ENCODE assay signal across 33 cellular contexts in the genomic region with DNA sequence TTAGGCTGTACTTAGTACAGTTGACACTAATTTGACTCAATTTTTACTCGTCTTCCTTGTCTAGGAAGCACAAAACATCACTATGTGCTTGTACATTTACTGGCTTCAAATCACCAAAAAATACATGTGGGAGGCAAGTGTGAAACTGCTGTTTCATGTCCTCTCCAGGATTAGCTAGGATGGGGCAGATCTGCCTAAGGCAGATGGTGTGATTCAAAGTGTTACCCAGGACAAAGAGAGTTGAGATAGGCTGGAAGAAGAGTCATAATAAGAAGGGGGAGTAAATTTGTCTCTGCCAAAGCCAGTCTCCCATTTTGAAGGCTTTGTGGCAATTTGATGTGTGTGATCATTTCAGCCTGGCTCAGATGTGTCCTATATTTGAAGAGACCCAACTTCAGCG.
"Had no signal": no experiment of that assay in that cellular context is flagged by ENCODE, and none has a peak within 500 bp of the region (broad histone marks: within the 10 kb centered on the region; RNA-seq: fewer than 3 reads in every experiment).

No MANE protein-coding gene starts in this region.

- ATAC-seq: activated CD4-positive, alpha-beta T cell treated with anti-CD3 and anti-CD28 coated beads for 36 hours; activated CD4-positive, CD25-positive, alpha-beta regulatory T cell treated with anti-CD3 and anti-CD28 coated beads, Interleukin-2, amount 50 U/mL, for 24 hours; activated CD8-positive, alpha-beta memory T cell treated with anti-CD3 and anti-CD28 coated beads, Interleukin-2, amount 10 ng/mL, durations not matched to agents 7 days and 5 days; activated CD8-positive, alpha-beta T cell treated with anti-CD3 and anti-CD28 coated beads, Interleukin-2, amount 10 ng/mL, durations not matched to agents 7 days and 5 days; activated naive CD4-positive, alpha-beta T cell treated with anti-CD3 and anti-CD28 coated beads, Interleukin-2, amount 50 U/mL, for 72 hours; esophagus mucosa; T-helper 17 cell had no signal

- H3K27ac Mint-ChIP-seq: activated B cell treated with CpG ODN at 0.5 μM for 24 hours; activated CD4-positive, alpha-beta memory T cell treated with anti-CD3 and anti-CD28 coated beads for 36 hours; activated CD4-positive, alpha-beta T cell treated with anti-CD3 and anti-CD28 coated beads for 36 hours; activated CD4-positive, alpha-beta T cell treated with anti-CD3 and anti-CD28 coated beads, Interleukin-2, amount 10 ng/mL, durations not matched to agents 24 days and 14 days; activated CD8-positive, alpha-beta memory T cell treated with anti-CD3 and anti-CD28 coated beads, Interleukin-2, amount 10 ng/mL, durations not matched to agents 7 days and 5 days; activated CD8-positive, alpha-beta T cell treated with anti-CD3 and anti-CD28 coated beads, Interleukin-2, amount 10 ng/mL, durations not matched to agents 7 days and 5 days; activated naive CD4-positive, alpha-beta T cell treated with anti-CD3 and anti-CD28 coated beads, Interleukin-2, amount 10 ng/mL, durations not matched to agents 7 days and 5 days; activated naive CD4-positive, alpha-beta T cell treated with anti-CD3 and anti-CD28 coated beads, Interleukin-2, amount 50 U/mL, for 72 hours; activated naive CD8-positive, alpha-beta T cell treated with anti-CD3 and anti-CD28 coated beads, Interleukin-2, amount 10 ng/mL, durations not matched to agents 7 days and 5 days; dendritic cell treated with granulocyte-macrophage colony-stimulating factor and Interleukin-4, amounts not matched to agents 40 ng/mL and 50 ng/mL, for 4 days; endodermal cell; T-helper 17 cell; T-helper 2 cell treated with Interferon-gamma antibody and Interleukin-4, amounts not matched to agents 5 μg/mL and 100 μg/mL, for 36 hours had no signal

- DNase-seq: activated B cell treated with CpG ODN at 0.5 μM for 24 hours; activated CD4-positive, alpha-beta memory T cell treated with anti-CD3 and anti-CD28 coated beads for 36 hours; activated CD4-positive, alpha-beta T cell treated with anti-CD3 and anti-CD28 coated beads for 36 hours; activated CD4-positive, alpha-beta T cell treated with anti-CD3 and anti-CD28 coated beads, Interleukin-2, amount 10 ng/mL, durations not matched to agents 24 days and 14 days; activated CD8-positive, alpha-beta memory T cell treated with anti-CD3 and anti-CD28 coated beads, Interleukin-2, amount 10 ng/mL, durations not matched to agents 7 days and 5 days; activated CD8-positive, alpha-beta memory T cell treated with anti-CD3 and anti-CD28 coated beads, Interleukin-2, amount 50 U/mL, for 4 hours; activated CD8-positive, alpha-beta T cell treated with anti-CD3 and anti-CD28 coated beads, Interleukin-2, amount 10 ng/mL, durations not matched to agents 7 days and 5 days; activated gamma-delta T cell; activated naive CD4-positive, alpha-beta T cell; activated naive CD4-positive, alpha-beta T cell treated with anti-CD3 and anti-CD28 coated beads, Interleukin-2, amount 10 ng/mL, durations not matched to agents 7 days and 5 days; activated naive CD8-positive, alpha-beta T cell treated with anti-CD3 and anti-CD28 coated beads, Interleukin-2, amount 10 ng/mL, durations not matched to agents 7 days and 5 days; activated T-cell treated with anti-CD3 and anti-CD28 coated beads, Interleukin-2, amount 50 U/mL, for 1 hour; activated T-cell treated with anti-CD3 and anti-CD28 coated beads, Interleukin-2, amount 50 U/mL, for 48 hours; amniotic stem cell; brain microvascular endothelial cell; effector memory CD4-positive, alpha-beta T cell; endodermal cell; foreskin fibroblast; head of caudate nucleus; T-helper 1 cell; T-helper 17 cell; T1000; WERI-Rb-1 had no signal

- H3K4me3 Mint-ChIP-seq: activated B cell treated with CpG ODN at 0.5 μM for 24 hours; activated CD4-positive, alpha-beta memory T cell treated with anti-CD3 and anti-CD28 coated beads for 36 hours; activated CD4-positive, alpha-beta T cell treated with anti-CD3 and anti-CD28 coated beads for 36 hours; activated CD4-positive, alpha-beta T cell treated with anti-CD3 and anti-CD28 coated beads, Interleukin-2, amount 10 ng/mL, durations not matched to agents 24 days and 14 days; activated CD8-positive, alpha-beta memory T cell treated with anti-CD3 and anti-CD28 coated beads, Interleukin-2, amount 10 ng/mL, durations not matched to agents 7 days and 5 days; activated CD8-positive, alpha-beta T cell treated with anti-CD3 and anti-CD28 coated beads, Interleukin-2, amount 10 ng/mL, durations not matched to agents 7 days and 5 days; activated naive CD4-positive, alpha-beta T cell treated with anti-CD3 and anti-CD28 coated beads, Interleukin-2, amount 10 ng/mL, durations not matched to agents 7 days and 5 days; activated naive CD8-positive, alpha-beta T cell treated with anti-CD3 and anti-CD28 coated beads, Interleukin-2, amount 10 ng/mL, durations not matched to agents 7 days and 5 days; central memory CD8-positive, alpha-beta T cell; dendritic cell treated with granulocyte-macrophage colony-stimulating factor and Interleukin-4, amounts not matched to agents 40 ng/mL and 50 ng/mL, for 4 days; endodermal cell; T-helper 17 cell; T-helper 2 cell treated with Interferon-gamma antibody and Interleukin-4, amounts not matched to agents 5 μg/mL and 100 μg/mL, for 36 hours had no signal

- H3K27ac ChIP-seq: brain microvascular endothelial cell, coronary artery, dorsolateral prefrontal cortex, WERI-Rb-1 had no signal

- H3K4me1 Mint-ChIP-seq: activated CD4-positive, alpha-beta T cell treated with anti-CD3 and anti-CD28 coated beads for 36 hours; activated CD4-positive, alpha-beta T cell treated with anti-CD3 and anti-CD28 coated beads, Interleukin-2, amount 10 ng/mL, durations not matched to agents 24 days and 14 days; activated CD8-positive, alpha-beta memory T cell treated with anti-CD3 and anti-CD28 coated beads, Interleukin-2, amount 10 ng/mL, durations not matched to agents 7 days and 5 days; activated naive CD4-positive, alpha-beta T cell treated with anti-CD3 and anti-CD28 coated beads, Interleukin-2, amount 10 ng/mL, durations not matched to agents 7 days and 5 days; activated naive CD8-positive, alpha-beta T cell treated with anti-CD3 and anti-CD28 coated beads, Interleukin-2, amount 10 ng/mL, durations not matched to agents 7 days and 5 days; central memory CD8-positive, alpha-beta T cell; endodermal cell; T-helper 17 cell had no signal

- H3K27me3 ChIP-seq: brain microvascular endothelial cell, dorsolateral prefrontal cortex had no signal

- H3K4me3 ChIP-seq: coronary artery, dorsolateral prefrontal cortex had no signal

- H3K36me3 Mint-ChIP-seq: activated CD4-positive, alpha-beta memory T cell treated with anti-CD3 and anti-CD28 coated beads for 36 hours; activated CD8-positive, alpha-beta memory T cell treated with anti-CD3 and anti-CD28 coated beads, Interleukin-2, amount 10 ng/mL, durations not matched to agents 7 days and 5 days; activated naive CD4-positive, alpha-beta T cell treated with anti-CD3 and anti-CD28 coated beads, Interleukin-2, amount 10 ng/mL, durations not matched to agents 7 days and 5 days; activated naive CD4-positive, alpha-beta T cell treated with anti-CD3 and anti-CD28 coated beads, Interleukin-2, amount 50 U/mL, for 72 hours; activated naive CD8-positive, alpha-beta T cell treated with anti-CD3 and anti-CD28 coated beads, Interleukin-2, amount 10 ng/mL, durations not matched to agents 7 days and 5 days had no signal

- H3K36me3 ChIP-seq: brain microvascular endothelial cell, WERI-Rb-1 had no signal

- H3K27me3 Mint-ChIP-seq: activated B cell treated with CpG ODN at 0.5 μM for 24 hours; activated CD4-positive, alpha-beta memory T cell treated with anti-CD3 and anti-CD28 coated beads for 36 hours; activated CD4-positive, alpha-beta T cell treated with anti-CD3 and anti-CD28 coated beads, Interleukin-2, amount 10 ng/mL, durations not matched to agents 24 days and 14 days; activated CD8-positive, alpha-beta memory T cell treated with anti-CD3 and anti-CD28 coated beads, Interleukin-2, amount 10 ng/mL, durations not matched to agents 7 days and 5 days; activated naive CD4-positive, alpha-beta T cell treated with anti-CD3 and anti-CD28 coated beads, Interleukin-2, amount 10 ng/mL, durations not matched to agents 7 days and 5 days; central memory CD8-positive, alpha-beta T cell; dendritic cell treated with granulocyte-macrophage colony-stimulating factor and Interleukin-4, amounts not matched to agents 40 ng/mL and 50 ng/mL, for 4 days; T-helper 17 cell had no signal

- H3K9me3 Mint-ChIP-seq: activated CD4-positive, alpha-beta memory T cell treated with anti-CD3 and anti-CD28 coated beads for 36 hours; central memory CD8-positive, alpha-beta T cell; endodermal cell; T-helper 2 cell treated with Interferon-gamma antibody and Interleukin-4, amounts not matched to agents 5 μg/mL and 100 μg/mL, for 36 hours had no signal

- FAIRE-seq: astrocyte, bronchial epithelial cell had no signal
